ENCODE assay signal across 8 cellular contexts in the genomic region with DNA sequence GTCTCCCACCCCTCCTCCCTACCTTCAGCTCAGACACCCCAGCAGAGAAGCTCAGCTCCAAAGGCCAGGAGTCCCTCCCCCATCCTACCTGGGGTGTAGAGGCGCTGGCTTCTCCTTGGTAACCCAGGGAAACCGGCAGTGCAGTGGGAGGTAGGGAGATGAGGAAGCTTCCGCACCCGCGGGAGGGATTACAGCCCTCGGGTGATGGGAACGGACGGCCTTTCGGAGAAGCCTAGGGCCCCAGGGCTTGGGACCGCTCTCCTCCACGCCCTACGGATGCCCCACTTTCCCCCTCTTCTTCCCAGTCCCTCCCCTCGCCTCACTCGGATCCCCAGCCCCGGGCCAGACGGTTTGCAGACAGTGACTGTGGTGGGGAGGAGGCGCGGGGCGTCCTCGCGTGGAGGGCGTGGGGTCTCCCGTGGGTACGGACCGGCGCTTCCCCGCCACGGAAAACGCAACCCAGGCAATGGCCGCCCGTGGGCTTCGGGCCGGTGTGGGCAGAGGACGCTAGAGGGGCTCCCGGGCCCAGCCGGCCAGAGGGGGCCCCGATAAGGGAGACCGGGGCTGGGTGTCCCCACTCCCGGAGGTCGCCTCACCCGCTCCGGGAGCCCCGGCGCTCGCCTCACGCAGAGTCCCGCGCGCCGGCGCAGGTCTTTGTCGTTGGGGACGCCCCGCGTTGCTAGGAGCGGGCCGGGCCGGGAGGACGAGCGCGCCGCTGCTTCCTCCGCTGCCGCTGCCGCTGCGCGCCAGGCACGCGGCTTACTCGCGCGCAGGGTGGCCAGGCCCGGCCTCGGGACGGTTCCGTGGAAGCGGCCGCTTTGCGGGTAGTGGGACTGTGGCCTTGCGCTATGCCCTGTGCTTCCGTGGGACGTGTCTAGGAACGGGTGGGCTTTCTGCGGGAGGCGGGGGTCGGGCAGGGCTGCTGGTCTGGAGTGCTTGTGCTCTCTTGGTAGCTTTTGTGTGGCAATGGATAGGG. TPM values are rescaled to one million over a fixed set of nuclear protein-coding genes. Genes with fewer than 3 reads are reported as not detected.
DNase-seq lines count a peak whose midpoint lies in the region; ATAC-seq and TF ChIP-seq lines count a peak whose summit lies in the region.

No MANE protein-coding gene starts in this region.

- no peak overlapping the region for H3K27ac Mint-ChIP-seq in WTC11
- H3K27ac Mint-ChIP-seq in central memory CD8-positive, alpha-beta T cell (ENCODE audit: low read depth) = no peak overlapping the region

- intact Hi-C loops in Right ventricle myocardium inferior (cut with DNase I) (no loop called here), cardiac septum (cut with DNase I) (no loop called here)

- peak overlapping the region; percentile 66 for H3K4me3 Mint-ChIP-seq in WTC11
- peak overlapping the region; percentile 34 for H3K4me3 Mint-ChIP-seq in central memory CD8-positive, alpha-beta T cell

- no peak for DNase-seq in Right ventricle myocardium inferior (ENCODE audit: missing footprints)
- no peak for DNase-seq in cardiac septum (ENCODE audit: low spot score)
- peak; percentile 67 for DNase-seq in WTC11 (ENCODE audit: low spot score)
- DNase-seq in central memory CD8-positive, alpha-beta T cell (ENCODE audit: low spot score in 2 of 2) = no peak
- peak; percentile 22 for DNase-seq in kidney tubule cell (ENCODE audit: low spot score)
- DNase-seq in stimulated activated CD4-positive, alpha-beta T cell treated with anti-CD3 and anti-CD28 coated beads, Interleukin-2, amount 100 ng/mL, for 24 hours = peak; percentile 56 to 72

- no peak for TF ChIP-seq CTCF in WTC11 (IDR thresholded peaks at IDR 0.05)

- no peaks in the 10 kb centered on the region for H3K9me3 Mint-ChIP-seq in WTC11
- no peaks in the 10 kb centered on the region for H3K9me3 Mint-ChIP-seq in central memory CD8-positive, alpha-beta T cell

- POLR2A ChIA-PET in WTC11 (lab: Charles Lee) = interaction anchor here (0.7 to 2.4 kb wide), 5 partner anchors 15 to 41 kb away, joined by 3 to 7 read pairs (median 3); a partner anchor contains a TSS

- CTCF ChIA-PET in WTC11 (lab: Charles Lee) = interaction anchor here (0.8 to 5.3 kb wide), 10 partner anchors 13 to 124 kb away, joined by 3 to 37 read pairs (median 4); a partner anchor contains a TSS

- peak; percentile 68 for ATAC-seq in Right ventricle myocardium inferior
- ATAC-seq in WTC11 = peak; percentile 62
- peak; percentile 74 for ATAC-seq in central memory CD8-positive, alpha-beta T cell (replicated peaks; ENCODE audit: extremely low read depth, poor library complexity, severe bottlenecking)
- no peak for ATAC-seq in GM18907 (IDR thresholded peaks at IDR 0.05; ENCODE audit: unreplicated experiment)
- ATAC-seq in GM18870 (IDR thresholded peaks at IDR 0.05; ENCODE audit: unreplicated experiment) = no peak

- peaks cover 42% of the 10 kb centered on the region for H3K27me3 Mint-ChIP-seq in WTC11 (ENCODE audit: low read depth)
- H3K27me3 Mint-ChIP-seq in central memory CD8-positive, alpha-beta T cell = peaks cover 47% of the 10 kb centered on the region

- H3K4me1 Mint-ChIP-seq in WTC11 = peaks cover 11% of the 10 kb centered on the region
- H3K4me1 Mint-ChIP-seq in central memory CD8-positive, alpha-beta T cell = peaks cover 8% of the 10 kb centered on the region

- H3K36me3 Mint-ChIP-seq in WTC11 = peaks cover 22% of the 10 kb centered on the region
- peaks cover 7% of the 10 kb centered on the region for H3K36me3 Mint-ChIP-seq in central memory CD8-positive, alpha-beta T cell (ENCODE audit: insufficient read depth)

TF ChIP-seq in WTC11, 78 proteins besides CTCF, POLR2A, EP300 and RAD21 (continues in another document):
- TF ChIP-seq NR3C1 (CRISPR knock-in tag; conservative IDR thresholded peaks at IDR 0.05; ENCODE audit: low read depth) = 0 out of 2 replicates have a peak, but pooled peaks have one; percentile 86
- TF ChIP-seq, protein P1, sequence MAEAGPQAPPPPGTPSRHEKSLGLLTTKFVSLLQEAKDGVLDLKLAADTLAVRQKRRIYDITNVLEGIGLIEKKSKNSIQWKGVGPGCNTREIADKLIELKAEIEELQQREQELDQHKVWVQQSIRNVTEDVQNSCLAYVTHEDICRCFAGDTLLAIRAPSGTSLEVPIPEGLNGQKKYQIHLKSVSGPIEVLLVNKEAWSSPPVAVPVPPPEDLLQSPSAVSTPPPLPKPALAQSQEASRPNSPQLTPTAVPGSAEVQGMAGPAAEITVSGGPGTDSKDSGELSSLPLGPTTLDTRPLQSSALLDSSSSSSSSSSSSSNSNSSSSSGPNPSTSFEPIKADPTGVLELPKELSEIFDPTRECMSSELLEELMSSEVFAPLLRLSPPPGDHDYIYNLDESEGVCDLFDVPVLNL (CRISPR knock-in tag; IDR thresholded peaks at IDR 0.05; ENCODE audit: borderline replicate concordance, low read depth) = peak; percentile 82
- TF ChIP-seq, protein P2, sequence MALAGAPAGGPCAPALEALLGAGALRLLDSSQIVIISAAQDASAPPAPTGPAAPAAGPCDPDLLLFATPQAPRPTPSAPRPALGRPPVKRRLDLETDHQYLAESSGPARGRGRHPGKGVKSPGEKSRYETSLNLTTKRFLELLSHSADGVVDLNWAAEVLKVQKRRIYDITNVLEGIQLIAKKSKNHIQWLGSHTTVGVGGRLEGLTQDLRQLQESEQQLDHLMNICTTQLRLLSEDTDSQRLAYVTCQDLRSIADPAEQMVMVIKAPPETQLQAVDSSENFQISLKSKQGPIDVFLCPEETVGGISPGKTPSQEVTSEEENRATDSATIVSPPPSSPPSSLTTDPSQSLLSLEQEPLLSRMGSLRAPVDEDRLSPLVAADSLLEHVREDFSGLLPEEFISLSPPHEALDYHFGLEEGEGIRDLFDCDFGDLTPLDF (CRISPR knock-in tag; IDR thresholded peaks at IDR 0.05) = no peak; the same call in 1 of the 2 replicates
- peak; percentile 80 for TF ChIP-seq CREM (CRISPR knock-in tag; IDR thresholded peaks at IDR 0.05)
- no peak for TF ChIP-seq GABPB1 (CRISPR knock-in tag; IDR thresholded peaks at IDR 0.05)
- TF ChIP-seq TEAD4 (CRISPR knock-in tag; IDR thresholded peaks at IDR 0.05) = no peak
- 0 out of 2 replicates have a peak, but pooled peaks have one; percentile 12 for TF ChIP-seq ETV6 (CRISPR knock-in tag; IDR thresholded peaks at IDR 0.05)
- TF ChIP-seq, protein P3, sequence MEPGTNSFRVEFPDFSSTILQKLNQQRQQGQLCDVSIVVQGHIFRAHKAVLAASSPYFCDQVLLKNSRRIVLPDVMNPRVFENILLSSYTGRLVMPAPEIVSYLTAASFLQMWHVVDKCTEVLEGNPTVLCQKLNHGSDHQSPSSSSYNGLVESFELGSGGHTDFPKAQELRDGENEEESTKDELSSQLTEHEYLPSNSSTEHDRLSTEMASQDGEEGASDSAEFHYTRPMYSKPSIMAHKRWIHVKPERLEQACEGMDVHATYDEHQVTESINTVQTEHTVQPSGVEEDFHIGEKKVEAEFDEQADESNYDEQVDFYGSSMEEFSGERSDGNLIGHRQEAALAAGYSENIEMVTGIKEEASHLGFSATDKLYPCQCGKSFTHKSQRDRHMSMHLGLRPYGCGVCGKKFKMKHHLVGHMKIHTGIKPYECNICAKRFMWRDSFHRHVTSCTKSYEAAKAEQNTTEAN (CRISPR knock-in tag; IDR thresholded peaks at IDR 0.05) = peak; percentile 28; the same call in 1 of the 2 replicates
- TF ChIP-seq KAT7 (CRISPR knock-in tag; IDR thresholded peaks at IDR 0.05; ENCODE audit: borderline replicate concordance) = no peak
- no peak for TF ChIP-seq CBFB (CRISPR knock-in tag; IDR thresholded peaks at IDR 0.05; ENCODE audit: low read depth)
- TF ChIP-seq, protein P4, sequence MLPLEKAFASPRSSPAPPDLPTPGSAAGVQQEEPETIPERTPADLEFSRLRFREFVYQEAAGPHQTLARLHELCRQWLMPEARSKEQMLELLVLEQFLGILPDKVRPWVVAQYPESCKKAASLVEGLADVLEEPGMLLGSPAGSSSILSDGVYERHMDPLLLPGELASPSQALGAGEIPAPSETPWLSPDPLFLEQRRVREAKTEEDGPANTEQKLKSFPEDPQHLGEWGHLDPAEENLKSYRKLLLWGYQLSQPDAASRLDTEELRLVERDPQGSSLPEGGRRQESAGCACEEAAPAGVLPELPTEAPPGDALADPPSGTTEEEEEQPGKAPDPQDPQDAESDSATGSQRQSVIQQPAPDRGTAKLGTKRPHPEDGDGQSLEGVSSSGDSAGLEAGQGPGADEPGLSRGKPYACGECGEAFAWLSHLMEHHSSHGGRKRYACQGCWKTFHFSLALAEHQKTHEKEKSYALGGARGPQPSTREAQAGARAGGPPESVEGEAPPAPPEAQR (CRISPR knock-in tag; IDR thresholded peaks at IDR 0.05) = no peak
- TF ChIP-seq, protein P5, sequence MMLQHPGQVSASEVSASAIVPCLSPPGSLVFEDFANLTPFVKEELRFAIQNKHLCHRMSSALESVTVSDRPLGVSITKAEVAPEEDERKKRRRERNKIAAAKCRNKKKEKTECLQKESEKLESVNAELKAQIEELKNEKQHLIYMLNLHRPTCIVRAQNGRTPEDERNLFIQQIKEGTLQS (CRISPR knock-in tag; conservative IDR thresholded peaks at IDR 0.05) = no peak
- TF ChIP-seq ZNF121 (CRISPR knock-in tag; IDR thresholded peaks at IDR 0.05) = no peak
- TF ChIP-seq NFYB (CRISPR knock-in tag; conservative IDR thresholded peaks at IDR 0.05; ENCODE audit: low read depth) = no peak
- TF ChIP-seq ZNF671 (CRISPR knock-in tag; IDR thresholded peaks at IDR 0.05) = no peak
- no peak for TF ChIP-seq TCF7 (CRISPR knock-in tag; IDR thresholded peaks at IDR 0.05; ENCODE audit: low read depth)
- TF ChIP-seq, protein P6, sequence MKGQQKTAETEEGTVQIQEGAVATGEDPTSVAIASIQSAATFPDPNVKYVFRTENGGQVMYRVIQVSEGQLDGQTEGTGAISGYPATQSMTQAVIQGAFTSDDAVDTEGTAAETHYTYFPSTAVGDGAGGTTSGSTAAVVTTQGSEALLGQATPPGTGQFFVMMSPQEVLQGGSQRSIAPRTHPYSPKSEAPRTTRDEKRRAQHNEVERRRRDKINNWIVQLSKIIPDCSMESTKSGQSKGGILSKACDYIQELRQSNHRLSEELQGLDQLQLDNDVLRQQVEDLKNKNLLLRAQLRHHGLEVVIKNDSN (CRISPR knock-in tag; IDR thresholded peaks at IDR 0.05) = no peak
- TF ChIP-seq OVOL2 (CRISPR knock-in tag; IDR thresholded peaks at IDR 0.05; ENCODE audit: borderline replicate concordance) = no peak
- no peak for TF ChIP-seq SMAD4 (CRISPR knock-in tag; IDR thresholded peaks at IDR 0.05)

RNA-seq across cellular contexts. Expression of a gene that starts 15.8 kb away (rescaled TPM):
- total RNA-seq in Right ventricle myocardium inferior (10.6 TPM), cardiac septum (7.8 TPM), WTC11 (2021) (26.8 to 29.7 TPM (median 28.9 TPM) in 3 replicates)

RNA-seq across cellular contexts. Expression of a gene that starts 27.1 kb away (rescaled TPM):
- total RNA-seq in Right ventricle myocardium inferior (not detected), cardiac septum (0.08 TPM), WTC11 (2021) (5.5 to 5.6 TPM (median 5.5 TPM) in 3 replicates)

RNA-seq across cellular contexts. Expression of a gene that starts 32.0 kb away (rescaled TPM):
- total RNA-seq in Right ventricle myocardium inferior (2.4 TPM), cardiac septum (4.7 TPM), WTC11 (2021) (8.3 to 10.4 TPM (median 10.3 TPM) in 3 replicates)

RNA-seq across cellular contexts. Expression of a gene that starts 40.0 kb away (rescaled TPM):
- 21.3 TPM for total RNA-seq in Right ventricle myocardium inferior
- 23.2 TPM for total RNA-seq in cardiac septum
- total RNA-seq in WTC11 (2021) = 28.9 to 36.7 TPM (median 30.8 TPM) in 3 replicates

RNA-seq across cellular contexts. Expression of a gene that starts 45.1 kb away (rescaled TPM):
- total RNA-seq in Right ventricle myocardium inferior = not detected
- not detected for total RNA-seq in cardiac septum
- not detected in 3 replicates for total RNA-seq in WTC11 (2021)

Comparison
In these comparisons a context has a peak if more than half of its experiments do, and no peak if none do; other contexts are left out.
1. ATAC-seq: peak in Right ventricle myocardium inferior (single experiment), WTC11 (single experiment) and central memory CD8-positive, alpha-beta T cell (single experiment); none in GM18907 (single experiment) and GM18870 (single experiment).
2. DNase-seq: peak in WTC11 (single experiment), kidney tubule cell (single experiment) and stimulated activated CD4-positive, alpha-beta T cell treated with anti-CD3 and anti-CD28 coated beads, Interleukin-2, amount 100 ng/mL, for 24 hours (2 of 2); none in Right ventricle myocardium inferior (single experiment), cardiac septum (single experiment) and central memory CD8-positive, alpha-beta T cell (0 of 2).